Comparison of ENCODE assay signal across 7 cellular contexts in genomic region chr15:39347453-39347852, GRCh38.
"Had no signal": no experiment of that assay in that cellular context is flagged by ENCODE, and none has a peak within 500 bp of the region (broad histone marks: within the 10 kb centered on the region; RNA-seq: fewer than 3 reads in every experiment).

No MANE protein-coding gene starts in this region.

- H3K4me3 ChIP-seq: GM23248 had no signal

- H3K9ac ChIP-seq: GM23248 had no signal

- FAIRE-seq: H54, HTR-8/SVneo had no signal

- DNase-seq: GM23248, GOT3, H9, HCEC 1CT, KG1 had no signal

- H2AFZ ChIP-seq: GM23248 had no signal

- H3K27ac ChIP-seq: GM23248 had no signal
